In the genomic region with DNA sequence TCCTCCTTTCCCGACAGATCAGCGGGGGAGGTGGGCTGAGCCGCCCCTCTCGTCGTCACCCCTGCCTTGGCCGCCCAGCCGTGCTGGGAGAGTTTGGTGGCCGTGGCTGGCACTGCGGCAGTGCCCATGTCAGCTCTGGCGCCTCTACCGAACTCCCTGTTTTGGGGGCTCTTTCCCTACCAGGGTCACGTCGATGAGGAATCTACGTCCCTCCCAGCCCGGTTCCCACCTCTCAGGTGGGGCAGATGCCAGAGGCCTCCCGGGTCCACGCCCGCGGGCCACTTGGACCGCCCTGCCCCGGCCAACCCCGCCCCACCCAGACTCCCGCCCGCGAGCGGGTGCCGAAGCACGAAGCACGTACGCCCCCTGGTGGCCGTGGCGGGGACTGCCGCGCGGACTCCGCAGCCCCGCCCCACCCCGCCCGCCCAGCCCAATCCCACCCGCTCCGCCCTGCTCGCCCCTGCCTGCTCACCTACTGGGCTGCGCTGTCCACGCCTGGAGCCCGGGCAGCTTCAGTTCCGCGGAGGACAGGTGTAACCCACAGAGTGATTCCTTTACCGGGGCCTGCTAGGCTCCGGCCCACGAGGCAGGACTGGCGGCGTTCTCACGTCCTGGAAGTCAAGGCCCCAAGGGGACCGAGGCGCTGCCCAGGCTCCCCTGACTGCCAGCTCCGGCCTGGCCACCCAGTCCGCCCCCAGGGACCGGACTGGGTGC, we compare ENCODE assay signal across 1 cellular context.
TF ChIP-seq lines count a peak whose summit lies in the region.

No MANE protein-coding gene starts in this region.

TF ChIP-seq in HepG2, 621 proteins besides CTCF, POLR2A, EP300 and RAD21 (continued from another document and continues in another):
- TF ChIP-seq, protein P1, sequence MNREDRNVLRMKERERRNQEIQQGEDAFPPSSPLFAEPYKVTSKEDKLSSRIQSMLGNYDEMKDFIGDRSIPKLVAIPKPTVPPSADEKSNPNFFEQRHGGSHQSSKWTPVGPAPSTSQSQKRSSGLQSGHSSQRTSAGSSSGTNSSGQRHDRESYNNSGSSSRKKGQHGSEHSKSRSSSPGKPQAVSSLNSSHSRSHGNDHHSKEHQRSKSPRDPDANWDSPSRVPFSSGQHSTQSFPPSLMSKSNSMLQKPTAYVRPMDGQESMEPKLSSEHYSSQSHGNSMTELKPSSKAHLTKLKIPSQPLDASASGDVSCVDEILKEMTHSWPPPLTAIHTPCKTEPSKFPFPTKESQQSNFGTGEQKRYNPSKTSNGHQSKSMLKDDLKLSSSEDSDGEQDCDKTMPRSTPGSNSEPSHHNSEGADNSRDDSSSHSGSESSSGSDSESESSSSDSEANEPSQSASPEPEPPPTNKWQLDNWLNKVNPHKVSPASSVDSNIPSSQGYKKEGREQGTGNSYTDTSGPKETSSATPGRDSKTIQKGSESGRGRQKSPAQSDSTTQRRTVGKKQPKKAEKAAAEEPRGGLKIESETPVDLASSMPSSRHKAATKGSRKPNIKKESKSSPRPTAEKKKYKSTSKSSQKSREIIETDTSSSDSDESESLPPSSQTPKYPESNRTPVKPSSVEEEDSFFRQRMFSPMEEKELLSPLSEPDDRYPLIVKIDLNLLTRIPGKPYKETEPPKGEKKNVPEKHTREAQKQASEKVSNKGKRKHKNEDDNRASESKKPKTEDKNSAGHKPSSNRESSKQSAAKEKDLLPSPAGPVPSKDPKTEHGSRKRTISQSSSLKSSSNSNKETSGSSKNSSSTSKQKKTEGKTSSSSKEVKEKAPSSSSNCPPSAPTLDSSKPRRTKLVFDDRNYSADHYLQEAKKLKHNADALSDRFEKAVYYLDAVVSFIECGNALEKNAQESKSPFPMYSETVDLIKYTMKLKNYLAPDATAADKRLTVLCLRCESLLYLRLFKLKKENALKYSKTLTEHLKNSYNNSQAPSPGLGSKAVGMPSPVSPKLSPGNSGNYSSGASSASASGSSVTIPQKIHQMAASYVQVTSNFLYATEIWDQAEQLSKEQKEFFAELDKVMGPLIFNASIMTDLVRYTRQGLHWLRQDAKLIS (CRISPR knock-in tag; IDR thresholded peaks at IDR 0.05) = no peak
- no peak for TF ChIP-seq ZNF557 (CRISPR knock-in tag; IDR thresholded peaks at IDR 0.05)
- no peak for TF ChIP-seq HDAC1 (CRISPR knock-in tag; IDR thresholded peaks at IDR 0.05)
- TF ChIP-seq SP5 (CRISPR knock-in tag; IDR thresholded peaks at IDR 0.05; ENCODE audit: borderline replicate concordance, low read depth) = peak; percentile 43; the same call in 1 of the 2 replicates
- TF ChIP-seq ZNF792 (CRISPR knock-in tag; IDR thresholded peaks at IDR 0.05) = 0 out of 2 replicates have a peak, but pooled peaks have one; percentile 23
- no peak for TF ChIP-seq SKI (IDR thresholded peaks at IDR 0.05; ENCODE audit: partially characterized antibody)
- no peak for TF ChIP-seq RARG (CRISPR knock-in tag; IDR thresholded peaks at IDR 0.05; ENCODE audit: low read depth)
- no peak for TF ChIP-seq ZNF781 (CRISPR knock-in tag; IDR thresholded peaks at IDR 0.05; ENCODE audit: borderline replicate concordance, not compliant biosample characterization)
- TF ChIP-seq ZNF619 (CRISPR knock-in tag; IDR thresholded peaks at IDR 0.05) = no peak
- TF ChIP-seq CREB1 (IDR thresholded peaks at IDR 0.05) = no peak
- TF ChIP-seq CREB1 (CRISPR knock-in tag; IDR thresholded peaks at IDR 0.05) = no peak
- TF ChIP-seq SRSF9 (IDR thresholded peaks at IDR 0.05; ENCODE audit: borderline replicate concordance, insufficient read depth, low read depth, low read length, poor library complexity, severe bottlenecking) = no peak
- TF ChIP-seq ZNF567 (CRISPR knock-in tag; IDR thresholded peaks at IDR 0.05; ENCODE audit: borderline replicate concordance) = no peak
- no peak for TF ChIP-seq ZBTB3 (CRISPR knock-in tag; IDR thresholded peaks at IDR 0.05; ENCODE audit: borderline replicate concordance, low read depth)
- no peak for TF ChIP-seq RELA (CRISPR knock-in tag; IDR thresholded peaks at IDR 0.05)
- no peak for TF ChIP-seq TBX3 (IDR thresholded peaks at IDR 0.05; ENCODE audit: borderline replicate concordance)
- no peak for TF ChIP-seq NONO (IDR thresholded peaks at IDR 0.05)
- 0 out of 2 replicates have a peak, but pooled peaks have one; percentile 38 for TF ChIP-seq NONO (CRISPR knock-in tag; conservative IDR thresholded peaks at IDR 0.05)
- TF ChIP-seq ZNF460 (CRISPR knock-in tag; IDR thresholded peaks at IDR 0.05; ENCODE audit: borderline replicate concordance) = no peak
- TF ChIP-seq ZNF468 (CRISPR knock-in tag; IDR thresholded peaks at IDR 0.05) = no peak
- no peak for TF ChIP-seq DPF2 (CRISPR knock-in tag; IDR thresholded peaks at IDR 0.05; ENCODE audit: borderline replicate concordance, low read depth)
- TF ChIP-seq, protein P2, sequence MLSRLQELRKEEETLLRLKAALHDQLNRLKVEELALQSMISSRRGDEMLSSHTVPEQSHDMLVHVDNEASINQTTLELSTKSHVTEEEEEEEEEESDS (CRISPR knock-in tag; IDR thresholded peaks at IDR 0.05; ENCODE audit: borderline replicate concordance) = no peak
- TF ChIP-seq, protein P3, sequence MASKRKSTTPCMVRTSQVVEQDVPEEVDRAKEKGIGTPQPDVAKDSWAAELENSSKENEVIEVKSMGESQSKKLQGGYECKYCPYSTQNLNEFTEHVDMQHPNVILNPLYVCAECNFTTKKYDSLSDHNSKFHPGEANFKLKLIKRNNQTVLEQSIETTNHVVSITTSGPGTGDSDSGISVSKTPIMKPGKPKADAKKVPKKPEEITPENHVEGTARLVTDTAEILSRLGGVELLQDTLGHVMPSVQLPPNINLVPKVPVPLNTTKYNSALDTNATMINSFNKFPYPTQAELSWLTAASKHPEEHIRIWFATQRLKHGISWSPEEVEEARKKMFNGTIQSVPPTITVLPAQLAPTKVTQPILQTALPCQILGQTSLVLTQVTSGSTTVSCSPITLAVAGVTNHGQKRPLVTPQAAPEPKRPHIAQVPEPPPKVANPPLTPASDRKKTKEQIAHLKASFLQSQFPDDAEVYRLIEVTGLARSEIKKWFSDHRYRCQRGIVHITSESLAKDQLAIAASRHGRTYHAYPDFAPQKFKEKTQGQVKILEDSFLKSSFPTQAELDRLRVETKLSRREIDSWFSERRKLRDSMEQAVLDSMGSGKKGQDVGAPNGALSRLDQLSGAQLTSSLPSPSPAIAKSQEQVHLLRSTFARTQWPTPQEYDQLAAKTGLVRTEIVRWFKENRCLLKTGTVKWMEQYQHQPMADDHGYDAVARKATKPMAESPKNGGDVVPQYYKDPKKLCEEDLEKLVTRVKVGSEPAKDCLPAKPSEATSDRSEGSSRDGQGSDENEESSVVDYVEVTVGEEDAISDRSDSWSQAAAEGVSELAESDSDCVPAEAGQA (IDR thresholded peaks at IDR 0.05; ENCODE audit: low read depth) = no peak
- TF ChIP-seq, protein P3 (CRISPR knock-in tag; IDR thresholded peaks at IDR 0.05; ENCODE audit: borderline replicate concordance) = no peak
- no peak for TF ChIP-seq ZFP36 (IDR thresholded peaks at IDR 0.05; ENCODE audit: borderline replicate concordance, low read depth, low read length, partially characterized antibody)
- TF ChIP-seq NRL (CRISPR knock-in tag; IDR thresholded peaks at IDR 0.05; ENCODE audit: borderline replicate concordance) = no peak
- no peak for TF ChIP-seq MIER3 (CRISPR knock-in tag; IDR thresholded peaks at IDR 0.05; ENCODE audit: borderline replicate concordance)
- no peak for TF ChIP-seq DNMT1 (CRISPR knock-in tag; IDR thresholded peaks at IDR 0.05)
- TF ChIP-seq ZNF652 (CRISPR knock-in tag; IDR thresholded peaks at IDR 0.05; ENCODE audit: borderline replicate concordance, low read depth) = no peak
- 0 out of 2 replicates have a peak, but pooled peaks have one; percentile 65 for TF ChIP-seq ZNF383 (CRISPR knock-in tag; IDR thresholded peaks at IDR 0.05; ENCODE audit: borderline replicate concordance)
- no peak for TF ChIP-seq IRF2 (CRISPR knock-in tag; IDR thresholded peaks at IDR 0.05)
- no peak for TF ChIP-seq ZNF274 (CRISPR knock-in tag; IDR thresholded peaks at IDR 0.05)
- no peak for TF ChIP-seq THAP11 (CRISPR knock-in tag; IDR thresholded peaks at IDR 0.05)
- no peak for TF ChIP-seq NR1H2 (CRISPR knock-in tag; IDR thresholded peaks at IDR 0.05; ENCODE audit: borderline replicate concordance, low read depth)
- no peak; the same call in 1 of the 2 replicates for TF ChIP-seq POLR2G (IDR thresholded peaks at IDR 0.05; ENCODE audit: low read depth, low read length)
- TF ChIP-seq SMARCE1 (IDR thresholded peaks at IDR 0.05; ENCODE audit: borderline replicate concordance) = no peak
- no peak for TF ChIP-seq KLF6 (CRISPR knock-in tag; IDR thresholded peaks at IDR 0.05)
- peak; percentile 41; the same call in 1 of the 2 replicates for TF ChIP-seq YEATS4 (CRISPR knock-in tag; IDR thresholded peaks at IDR 0.05; ENCODE audit: borderline replicate concordance)
- TF ChIP-seq ZFP90 (CRISPR knock-in tag; IDR thresholded peaks at IDR 0.05; ENCODE audit: borderline replicate concordance) = 0 out of 2 replicates have a peak, but pooled peaks have one; percentile 51
- TF ChIP-seq MAZ (IDR thresholded peaks at IDR 0.05; ENCODE audit: borderline replicate concordance, low read depth, low read length) = no peak; the same call in 1 of the 2 replicates
- peak; percentile 49; the same call in 1 of the 2 replicates for TF ChIP-seq MAZ (CRISPR knock-in tag; IDR thresholded peaks at IDR 0.05; ENCODE audit: low read depth)
- no peak for TF ChIP-seq NFIC (IDR thresholded peaks at IDR 0.05; ENCODE audit: low read length)
- no peak for TF ChIP-seq ZNF33A (CRISPR knock-in tag; IDR thresholded peaks at IDR 0.05; ENCODE audit: borderline replicate concordance)
- TF ChIP-seq FOXA3 (CRISPR knock-in tag; IDR thresholded peaks at IDR 0.05) = no peak
- TF ChIP-seq ZNF605 (CRISPR knock-in tag; IDR thresholded peaks at IDR 0.05) = no peak
- no peak for TF ChIP-seq JARID2 (CRISPR knock-in tag; IDR thresholded peaks at IDR 0.05; ENCODE audit: insufficient replicate concordance)
- TF ChIP-seq ZNF782 (CRISPR knock-in tag; IDR thresholded peaks at IDR 0.05; ENCODE audit: borderline replicate concordance) = 0 out of 2 replicates have a peak, but pooled peaks have one; percentile 41
- TF ChIP-seq TEAD3 (CRISPR knock-in tag; optimal IDR thresholded peaks at IDR 0.05; ENCODE audit: borderline replicate concordance) = peak; percentile 27
- peak; percentile 31; the same call in 1 of the 2 replicates for TF ChIP-seq ZBTB7B (CRISPR knock-in tag; IDR thresholded peaks at IDR 0.05)
- TF ChIP-seq ZMYM2 (CRISPR knock-in tag; IDR thresholded peaks at IDR 0.05) = 0 out of 2 replicates have a peak, but pooled peaks have one; percentile 20
- no peak for TF ChIP-seq ZSCAN22 (CRISPR knock-in tag; IDR thresholded peaks at IDR 0.05)
- TF ChIP-seq ZNF776 (CRISPR knock-in tag; IDR thresholded peaks at IDR 0.05) = no peak
- no peak for TF ChIP-seq CBFB (CRISPR knock-in tag; IDR thresholded peaks at IDR 0.05)
- no peak for TF ChIP-seq RFXAP (CRISPR knock-in tag; IDR thresholded peaks at IDR 0.05; ENCODE audit: borderline replicate concordance)
- TF ChIP-seq, protein P4, sequence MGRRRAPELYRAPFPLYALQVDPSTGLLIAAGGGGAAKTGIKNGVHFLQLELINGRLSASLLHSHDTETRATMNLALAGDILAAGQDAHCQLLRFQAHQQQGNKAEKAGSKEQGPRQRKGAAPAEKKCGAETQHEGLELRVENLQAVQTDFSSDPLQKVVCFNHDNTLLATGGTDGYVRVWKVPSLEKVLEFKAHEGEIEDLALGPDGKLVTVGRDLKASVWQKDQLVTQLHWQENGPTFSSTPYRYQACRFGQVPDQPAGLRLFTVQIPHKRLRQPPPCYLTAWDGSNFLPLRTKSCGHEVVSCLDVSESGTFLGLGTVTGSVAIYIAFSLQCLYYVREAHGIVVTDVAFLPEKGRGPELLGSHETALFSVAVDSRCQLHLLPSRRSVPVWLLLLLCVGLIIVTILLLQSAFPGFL (CRISPR knock-in tag; IDR thresholded peaks at IDR 0.05) = no peak
- TF ChIP-seq ZNF33B (CRISPR knock-in tag; IDR thresholded peaks at IDR 0.05) = no peak
- no peak for TF ChIP-seq U2AF2 (IDR thresholded peaks at IDR 0.05; ENCODE audit: low read depth, low read length)
- TF ChIP-seq ZNF546 (CRISPR knock-in tag; conservative IDR thresholded peaks at IDR 0.05) = no peak
- TF ChIP-seq, protein P5, sequence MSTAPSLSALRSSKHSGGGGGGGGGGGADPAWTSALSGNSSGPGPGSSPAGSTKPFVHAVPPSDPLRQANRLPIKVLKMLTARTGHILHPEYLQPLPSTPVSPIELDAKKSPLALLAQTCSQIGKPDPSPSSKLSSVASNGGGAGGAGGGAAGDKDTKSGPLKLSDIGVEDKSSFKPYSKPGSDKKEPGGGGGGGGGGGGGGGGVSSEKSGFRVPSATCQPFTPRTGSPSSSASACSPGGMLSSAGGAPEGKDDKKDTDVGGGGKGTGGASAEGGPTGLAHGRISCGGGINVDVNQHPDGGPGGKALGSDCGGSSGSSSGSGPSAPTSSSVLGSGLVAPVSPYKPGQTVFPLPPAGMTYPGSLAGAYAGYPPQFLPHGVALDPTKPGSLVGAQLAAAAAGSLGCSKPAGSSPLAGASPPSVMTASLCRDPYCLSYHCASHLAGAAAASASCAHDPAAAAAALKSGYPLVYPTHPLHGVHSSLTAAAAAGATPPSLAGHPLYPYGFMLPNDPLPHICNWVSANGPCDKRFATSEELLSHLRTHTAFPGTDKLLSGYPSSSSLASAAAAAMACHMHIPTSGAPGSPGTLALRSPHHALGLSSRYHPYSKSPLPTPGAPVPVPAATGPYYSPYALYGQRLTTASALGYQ (CRISPR knock-in tag; IDR thresholded peaks at IDR 0.05) = no peak
